ENCODE assay signal across 1 cellular context in genomic region chr12:86376052-86376451, GRCh38.
TF ChIP-seq lines count a peak whose summit lies in the region.

No MANE protein-coding gene starts in this region.

TF ChIP-seq in H1, 55 proteins besides CTCF, POLR2A, EP300 and RAD21 (continued from another document):
- TF ChIP-seq CHD7 (IDR thresholded peaks at IDR 0.05; ENCODE audit: insufficient replicate concordance, low read length), result no peak
TF ChIP-seq in H1: peak in this region for 0.
